Comparison of ENCODE assay signal across 7 cellular contexts in the genomic region with DNA sequence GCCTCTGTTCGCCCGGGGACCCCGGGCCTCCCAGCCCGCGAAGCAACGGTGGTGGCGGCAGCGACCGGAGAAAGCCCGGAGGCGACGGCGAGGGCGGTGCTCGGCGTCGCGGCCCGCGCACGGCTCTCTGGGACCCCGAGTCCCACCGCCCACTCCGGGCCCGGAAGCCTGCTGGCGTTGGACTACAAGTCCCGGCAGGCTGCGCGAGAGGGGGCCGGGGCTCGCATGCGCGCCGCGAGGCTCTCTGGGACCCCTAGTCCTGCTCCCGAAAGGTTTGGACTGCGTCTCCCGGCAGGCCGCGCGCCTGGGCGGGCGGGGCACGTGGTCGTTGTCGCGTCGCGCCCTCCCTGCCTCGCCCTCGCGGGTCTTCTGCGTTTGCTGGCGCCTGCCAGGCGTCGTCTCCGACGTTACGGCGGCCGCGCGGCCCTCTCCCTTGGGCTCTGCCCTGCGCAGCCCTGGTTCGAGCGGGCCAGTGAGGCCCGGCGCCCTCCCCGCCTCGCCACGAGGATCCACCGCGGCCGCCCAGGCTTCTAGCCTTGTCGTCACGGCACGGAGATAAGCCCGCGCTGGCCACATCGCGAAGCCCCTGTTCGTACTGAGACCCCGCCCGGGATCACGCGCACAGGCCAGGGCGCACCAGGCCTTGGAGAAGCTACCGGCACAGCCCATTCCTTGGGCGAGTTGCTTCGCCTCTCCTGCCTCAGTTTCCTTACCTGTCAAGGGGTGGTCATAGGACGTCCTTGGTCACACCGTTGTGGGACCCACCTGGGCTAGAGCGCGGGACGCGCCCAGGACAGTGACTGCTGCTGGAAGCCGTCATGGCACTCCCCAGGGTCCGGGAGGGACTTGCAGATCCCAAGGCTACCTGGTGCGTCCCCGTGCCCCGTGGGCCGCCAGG. TPM values are rescaled to one million over a fixed set of nuclear protein-coding genes. Genes with fewer than 3 reads are reported as not detected.
DNase-seq lines count a peak whose midpoint lies in the region; ATAC-seq, FAIRE-seq and TF ChIP-seq lines count a peak whose summit lies in the region.

TSS of gene STK25 (minus strand) at position 75 of the 898 bp plus-strand sequence. CDS start 549 bp downstream, outside the sequence.

- H3K27ac Mint-ChIP-seq in astrocyte (ENCODE audit: unreplicated experiment), result peak within 1 kb of the TSS; percentile 94

- no peaks in the 10 kb centered on the region for H3K27me3 Mint-ChIP-seq in astrocyte (ENCODE audit: low read depth, unreplicated experiment)

- no peaks in the 10 kb centered on the region for H3K36me3 ChIP-seq in astrocyte (ENCODE audit: insufficient read depth, low read length)

- H3K4me2 ChIP-seq in astrocyte (ENCODE audit: low read length), result peak within 1 kb of the TSS; percentile 95

- H3K4me3 ChIP-seq in astrocyte (ENCODE audit: insufficient read depth, low read depth, low read length), result peak within 1 kb of the TSS; percentile 83

- peak; percentile 80 for TF ChIP-seq POLR2A in GM18505 (IDR thresholded peaks at IDR 0.05; ENCODE audit: borderline replicate concordance, extremely low read depth, insufficient read depth, insufficient read length)

- H2AFZ ChIP-seq in astrocyte (ENCODE audit: low read depth, low read length), result peak within 1 kb of the TSS; percentile 96

- H3K4me1 Mint-ChIP-seq in astrocyte (ENCODE audit: low read depth, unreplicated experiment), result peaks cover 19% of the 10 kb centered on the region

- H3K27ac ChIP-seq in astrocyte (ENCODE audit: low read depth, low read length), result peak within 1 kb of the TSS; percentile 61

- peak; percentile 96 for DNase-seq in NCI-H2029 (lab: John Stamatoyannopoulos, UW)
- DNase-seq in T-helper 22 cell (ENCODE audit: low read depth), result peak; percentile 96
- peak; percentile 95 for DNase-seq in astrocyte (ENCODE audit: low read depth)
- DNase-seq in hepatic stellate cell (ENCODE audit: low spot score), result peak; percentile 99
- peak; percentile 91 for DNase-seq in renal cortical epithelial cell (ENCODE audit: low read depth)

- H3K4me3 Mint-ChIP-seq in astrocyte (ENCODE audit: unreplicated experiment), result peak within 1 kb of the TSS; percentile 98

- no peaks in the 10 kb centered on the region for H3K27me3 ChIP-seq in astrocyte (ENCODE audit: insufficient read depth, low read length)

- peaks cover 12% of the 10 kb centered on the region for H3K36me3 Mint-ChIP-seq in astrocyte (ENCODE audit: low read depth, unreplicated experiment)

- TF ChIP-seq CTCF in astrocyte (IDR thresholded peaks at IDR 0.05; ENCODE audit: insufficient read depth, low read depth, low read length), result no peak

- peak within 1 kb of the TSS; percentile 85 for H3K9ac ChIP-seq in astrocyte (ENCODE audit: low read length)

- no peaks in the 10 kb centered on the region for H3K9me3 ChIP-seq in astrocyte (ENCODE audit: insufficient read depth, low read depth, low read length)

- ATAC-seq in GM18505 (IDR thresholded peaks at IDR 0.05; ENCODE audit: unreplicated experiment) (peak; percentile 92), HG02973 (IDR thresholded peaks at IDR 0.05; ENCODE audit: unreplicated experiment) (peak; percentile 88)

- peaks cover 4% of the 10 kb centered on the region for H3K9me3 Mint-ChIP-seq in astrocyte (ENCODE audit: unreplicated experiment)

- H3K4me1 ChIP-seq in astrocyte (ENCODE audit: insufficient read depth, low read length), result peaks cover 15% of the 10 kb centered on the region

- H3K79me2 ChIP-seq in astrocyte (ENCODE audit: insufficient read depth, low read length), result peaks cover 43% of the 10 kb centered on the region

- no peak for FAIRE-seq in astrocyte (lab: Jason Lieb, UNC)

- H4K20me1 ChIP-seq in astrocyte (ENCODE audit: insufficient read depth, low read length), result peaks cover 41% of the 10 kb centered on the region

RNA-seq across cellular contexts. Expression of gene STK25, which starts in this region (rescaled TPM):
- total RNA-seq in astrocyte, result 185 and 211 TPM in 2 replicates
- 240 and 280 TPM in 2 replicates for total RNA-seq in renal cortical epithelial cell

Comparison
In these comparisons a context has a peak if more than half of its experiments do, and no peak if none do; other contexts are left out.
1. Peak in every context shown above with its lines: DNase-seq, ATAC-seq, H3K4me3 ChIP-seq and H3K27ac ChIP-seq.